24 cellular contexts compared by ENCODE assay signal in the genomic region with DNA sequence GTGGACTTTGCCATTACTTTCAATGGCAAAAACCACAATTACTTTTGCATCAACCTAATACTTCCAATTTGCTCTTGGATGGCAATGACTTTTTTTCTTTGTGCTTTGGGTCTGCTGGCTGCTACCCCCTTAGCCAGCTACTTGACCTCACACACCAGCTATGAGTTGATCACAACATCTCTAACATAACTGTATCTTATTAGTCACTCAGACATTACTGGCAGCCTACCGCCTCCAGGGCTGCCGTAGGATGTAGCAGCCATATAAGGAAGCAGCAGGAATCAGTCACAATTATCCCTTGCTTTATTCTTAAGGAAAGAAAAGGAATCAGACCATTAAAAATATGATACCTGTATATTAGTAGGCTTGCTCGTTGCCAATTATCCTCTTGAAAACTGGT.
DNase-seq lines count a peak whose midpoint lies in the region; TF ChIP-seq lines count a peak whose summit lies in the region.
"Had no signal": no experiment of that assay in that cellular context is flagged by ENCODE, and none has a peak within 500 bp of the region (broad histone marks: within the 10 kb centered on the region; RNA-seq: fewer than 3 reads in every experiment).

No MANE protein-coding gene starts in this region.

- no peaks in the 10 kb centered on the region for H3K27me3 Mint-ChIP-seq in HFFc6 (ENCODE audit: insufficient read depth)
- H3K27me3 Mint-ChIP-seq: activated naive CD4-positive, alpha-beta T cell treated with anti-CD3 and anti-CD28 coated beads, Interleukin-2, amount 10 ng/mL, durations not matched to agents 7 days and 5 days; T-helper 17 cell had no signal

- H3K27ac Mint-ChIP-seq in HFFc6, result peak overlapping the region; percentile 64
- H3K27ac Mint-ChIP-seq: activated naive CD4-positive, alpha-beta T cell treated with anti-CD3 and anti-CD28 coated beads, Interleukin-2, amount 10 ng/mL, durations not matched to agents 7 days and 5 days; CD14-positive monocyte; T-helper 17 cell had no signal

- POLR2A ChIA-PET in AG04450 (lab: Yijun Ruan, JAX), result no interaction called here

- H3K4me3 ChIP-seq in AG04450 (ENCODE audit: low read depth, low read length), result no peak overlapping the region
- H3K4me3 ChIP-seq: coronary artery, gastrocnemius medialis, PC-9, SJCRH30 had no signal

- peak overlapping the region; percentile 1; the same call in 1 of the 2 replicates for H3K4me3 Mint-ChIP-seq in HFFc6
- H3K4me3 Mint-ChIP-seq: activated naive CD4-positive, alpha-beta T cell treated with anti-CD3 and anti-CD28 coated beads, Interleukin-2, amount 10 ng/mL, durations not matched to agents 7 days and 5 days; CD14-positive monocyte; mesothelial cell of epicardium; T-helper 17 cell had no signal

- peaks cover 55% of the 10 kb centered on the region for H3K4me1 Mint-ChIP-seq in HFFc6 (ENCODE audit: low read depth)
- H3K4me1 Mint-ChIP-seq: activated naive CD4-positive, alpha-beta T cell treated with anti-CD3 and anti-CD28 coated beads, Interleukin-2, amount 10 ng/mL, durations not matched to agents 7 days and 5 days; CD14-positive monocyte; T-helper 17 cell had no signal

- TF ChIP-seq CTCF in AG04450 (IDR thresholded peaks at IDR 0.05; ENCODE audit: low read depth, low read length) (no peak), HFFc6 (IDR thresholded peaks at IDR 0.05) (no peak)

- peak overlapping the region; percentile 67 for H3K27ac ChIP-seq in AG04450 (ENCODE audit: low read depth, low read length)
- H3K27ac ChIP-seq: coronary artery, gastrocnemius medialis, KMS-11, PC-9, SJCRH30 had no signal

- H3K27me3 ChIP-seq in AG04450 (ENCODE audit: control insufficient read depth, insufficient read depth, low read length), result no peaks in the 10 kb centered on the region
- H3K27me3 ChIP-seq: SJCRH30 had no signal

- DNase-seq in AG04450 (ENCODE audit: low read depth, low spot score), result peak; percentile 64
- DNase-seq in HFFc6, result peak; percentile 56
- peak; percentile 59 for DNase-seq in astrocyte of the hippocampus (ENCODE audit: low read depth, low spot score)
- peak; percentile 95 for DNase-seq in iris pigment epithelial cell (ENCODE audit: low read depth)
- DNase-seq in DMS 273 (lab: John Stamatoyannopoulos, UW; ENCODE audit: unreplicated experiment), result no peak
- DNase-seq in activated CD4-positive, alpha-beta T cell treated with anti-CD3 and anti-CD28 coated beads for 1 hour, result no peak
- DNase-seq in NCI-H2081 treated with DMSO at 0.1 percent for 48 hours (lab: John Stamatoyannopoulos, UW), result no peak
- no peak for DNase-seq in NCI-H524 treated with DMSO at 0.1 percent for 48 hours (lab: John Stamatoyannopoulos, UW)
- DNase-seq: activated CD4-positive, alpha-beta T cell treated with anti-CD3 and anti-CD28 coated beads, Interleukin-2, amount 50 U/mL, for 48 hours; activated naive CD4-positive, alpha-beta T cell treated with anti-CD3 and anti-CD28 coated beads, Interleukin-2, amount 10 ng/mL, durations not matched to agents 7 days and 5 days; activated T-cell treated with anti-CD3 and anti-CD28 coated beads for 4 hours; DMS 273 treated with DMSO at 0.1 percent for 48 hours; gastrocnemius medialis; left colon; NCI-H1092 treated with DMSO at 0.1 percent for 48 hours; NCI-H774; PC-9; SJCRH30; stimulated activated CD4-positive, alpha-beta T cell treated with anti-CD3 and anti-CD28 coated beads, Interleukin-12 subunit alpha, Interleukin-12 subunit beta, amount 100 ng/mL, for 4 hours; T-helper 17 cell had no signal

- H3K9me3 Mint-ChIP-seq in HFFc6, result no peaks in the 10 kb centered on the region; the same call in 1 of the 2 replicates
- H3K9me3 Mint-ChIP-seq: activated naive CD4-positive, alpha-beta T cell treated with anti-CD3 and anti-CD28 coated beads, Interleukin-2, amount 10 ng/mL, durations not matched to agents 7 days and 5 days; CD14-positive monocyte had no signal

- 0 out of 2 replicates have a peak, but pooled peaks cover under 1% of the 10 kb centered on the region for H3K36me3 Mint-ChIP-seq in HFFc6 (ENCODE audit: low read depth)
- H3K36me3 Mint-ChIP-seq: activated naive CD4-positive, alpha-beta T cell treated with anti-CD3 and anti-CD28 coated beads, Interleukin-2, amount 10 ng/mL, durations not matched to agents 7 days and 5 days; CD14-positive monocyte; mesothelial cell of epicardium had no signal

- no peaks in the 10 kb centered on the region for H3K9me3 ChIP-seq in AG04450 (ENCODE audit: control insufficient read depth, insufficient read depth, low read length)
- H3K9me3 ChIP-seq: gastrocnemius medialis, SJCRH30 had no signal

- CTCF ChIA-PET in AG04450 (lab: Charles Lee), result interaction anchor here (7.0 kb wide), 1 partner anchor 45 kb away, joined by 56 read pairs; no protein-coding TSS in a partner anchor

Comparison
In these comparisons a context has a peak if more than half of its experiments do, and no peak if none do; other contexts are left out.
1. DNase-seq: peak in AG04450 (single experiment), HFFc6 (single experiment), astrocyte of the hippocampus (single experiment) and iris pigment epithelial cell (single experiment); none in DMS 273 (single experiment), activated CD4-positive, alpha-beta T cell treated with anti-CD3 and anti-CD28 coated beads for 1 hour (single experiment), NCI-H2081 treated with DMSO at 0.1 percent for 48 hours (single experiment) and NCI-H524 treated with DMSO at 0.1 percent for 48 hours (single experiment).